Comparison of ENCODE assay signal across 8 cellular contexts in genomic region chr5:73693573-73694061, GRCh38.
DNase-seq lines count a peak whose midpoint lies in the region; ATAC-seq lines count a peak whose summit lies in the region.

No MANE protein-coding gene starts in this region.

- H3K36me3 ChIP-seq in ACC112 (ENCODE audit: insufficient read depth, low read length), result peaks cover 10% of the 10 kb centered on the region; the same call in 1 of the 2 replicates
- H3K36me3 ChIP-seq in effector memory CD4-positive, alpha-beta T cell (ENCODE audit: control insufficient read depth, insufficient read depth, low read length), result no peaks in the 10 kb centered on the region

- H3K9me3 ChIP-seq in effector memory CD4-positive, alpha-beta T cell (ENCODE audit: control insufficient read depth, low read length), result no peaks in the 10 kb centered on the region

- peaks cover 48% of the 10 kb centered on the region for H3K4me1 ChIP-seq in ACC112 (ENCODE audit: control insufficient read depth, insufficient read depth, low read length, unreplicated experiment)
- no peaks in the 10 kb centered on the region for H3K4me1 ChIP-seq in effector memory CD4-positive, alpha-beta T cell (ENCODE audit: control insufficient read depth, insufficient read depth, low read length, poor library complexity, severe bottlenecking)

- H3K27me3 ChIP-seq in ACC112 (ENCODE audit: insufficient read depth, low read length), result no peaks in the 10 kb centered on the region
- no peaks in the 10 kb centered on the region for H3K27me3 ChIP-seq in effector memory CD4-positive, alpha-beta T cell (replicated peaks; ENCODE audit: control insufficient read depth, insufficient read depth, low read length, poor library complexity, severe bottlenecking)

- H3K27me3 Mint-ChIP-seq in effector memory CD8-positive, alpha-beta T cell, result peaks cover 0 to 8% of the 10 kb centered on the region in 2 donors

- no peaks in the 10 kb centered on the region for H3K36me3 Mint-ChIP-seq in effector memory CD8-positive, alpha-beta T cell (ENCODE audit: insufficient read depth)

- H3K4me3 ChIP-seq in ACC112 (ENCODE audit: low read depth, low read length), result 0 out of 2 replicates have a peak overlapping the region, but pooled peaks have one; percentile 8
- H3K4me3 ChIP-seq in effector memory CD4-positive, alpha-beta T cell (ENCODE audit: insufficient read depth, low read depth, low read length, poor library complexity, severe bottlenecking), result no peak overlapping the region

- H3K4me1 Mint-ChIP-seq in effector memory CD8-positive, alpha-beta T cell (ENCODE audit: low read depth in 2 of 2), result peaks cover 24 to 39% of the 10 kb centered on the region in 2 donors

- peak overlapping the region; percentile 73 for H3K27ac ChIP-seq in ACC112 (ENCODE audit: low read depth, low read length)
- no peak overlapping the region for H3K27ac ChIP-seq in effector memory CD4-positive, alpha-beta T cell (ENCODE audit: insufficient read depth, low read length, poor library complexity, severe bottlenecking)

- no peak overlapping the region for H2AFZ ChIP-seq in ACC112 (ENCODE audit: low read length, unreplicated experiment)

- H3K27ac Mint-ChIP-seq in effector memory CD8-positive, alpha-beta T cell, result peak overlapping the region; percentile 83 to 90

- DNase-seq in LHCN-M2 (ENCODE audit: low read depth) (peak; percentile 41), pons (ENCODE audit: low spot score) (peak; percentile 16), NCI-H1930 (lab: John Stamatoyannopoulos, UW) (no peak), GOT3 (lab: John Stamatoyannopoulos, UW) (no peak)
- DNase-seq in effector memory CD8-positive, alpha-beta T cell, result no peak
- DNase-seq in effector memory CD4-positive, alpha-beta T cell, result no peak

- peak; percentile 6 for ATAC-seq in GM18520 (IDR thresholded peaks at IDR 0.05; ENCODE audit: unreplicated experiment)
- no peak for ATAC-seq in effector memory CD8-positive, alpha-beta T cell (replicated peaks)

- H3K79me2 ChIP-seq in ACC112 (ENCODE audit: control insufficient read depth, insufficient read depth, low read length, unreplicated experiment), result peaks cover 38% of the 10 kb centered on the region

- H3K9me3 Mint-ChIP-seq in effector memory CD8-positive, alpha-beta T cell, result no peaks in the 10 kb centered on the region

- H3K4me3 Mint-ChIP-seq in effector memory CD8-positive, alpha-beta T cell, result peak overlapping the region; percentile 44 to 61

Comparison
In these comparisons a context has a peak if more than half of its experiments do, and no peak if none do; other contexts are left out.
1. DNase-seq: peak in LHCN-M2 (single experiment) and pons (single experiment); none in effector memory CD8-positive, alpha-beta T cell (0 of 3), NCI-H1930 (0 of 2), effector memory CD4-positive, alpha-beta T cell (0 of 3) and GOT3 (single experiment).